In the genomic region with DNA sequence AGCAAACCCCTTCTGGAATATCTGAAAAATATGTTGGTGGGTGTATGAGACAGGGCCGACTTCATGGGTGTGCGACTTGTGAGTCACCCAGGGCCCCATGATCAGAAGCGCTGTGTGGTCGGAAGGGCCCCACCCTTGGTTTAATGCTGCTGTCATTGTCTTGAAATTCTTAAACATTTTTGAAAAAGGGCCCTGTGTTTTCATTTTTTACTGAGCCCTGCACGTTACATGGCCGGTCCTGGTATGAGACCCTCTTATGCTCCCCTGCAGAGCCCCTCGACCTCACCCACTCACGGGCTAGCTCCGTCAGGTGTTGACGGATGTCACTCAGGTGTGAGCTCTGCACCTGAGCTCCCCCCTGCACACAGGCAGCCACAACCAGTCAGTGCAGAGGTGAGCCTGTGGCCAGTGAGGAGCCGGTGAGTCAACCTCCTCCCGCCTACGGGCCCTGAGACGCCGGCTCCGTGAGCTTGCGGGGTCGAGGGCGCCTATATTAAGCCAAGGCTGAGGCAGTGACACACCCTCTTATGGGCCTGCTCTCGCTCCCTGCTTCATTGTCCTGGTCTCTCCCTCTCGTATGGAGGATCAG, we compare ENCODE assay signal across 9 cellular contexts. TPM values are rescaled to one million over a fixed set of nuclear protein-coding genes. Genes with fewer than 3 reads are reported as not detected.
DNase-seq lines count a peak whose midpoint lies in the region; ATAC-seq lines count a peak whose summit lies in the region.
"Had no signal": no experiment of that assay in that cellular context is flagged by ENCODE, and none has a peak within 500 bp of the region (broad histone marks: within the 10 kb centered on the region; RNA-seq: fewer than 3 reads in every experiment).

No MANE protein-coding gene starts in this region.

- H3K18ac ChIP-seq in mesendoderm (ENCODE audit: low read length): no peak overlapping the region

- H3K4ac ChIP-seq in mesendoderm (ENCODE audit: low read depth, low read length): no peak overlapping the region

- H3K9me3 Mint-ChIP-seq in stimulated activated naive CD8-positive, alpha-beta T cell treated with anti-CD3 and anti-CD28 coated beads, Interleukin-15, amount 100 ng/mL, for 72 hours: no peaks in the 10 kb centered on the region

- H2BK120ac ChIP-seq in mesendoderm (ENCODE audit: low read depth, low read length): no peak overlapping the region

- H2BK5ac ChIP-seq in mesendoderm (ENCODE audit: low read length): no peak overlapping the region

- no peak overlapping the region for H3K27ac ChIP-seq in mesendoderm (ENCODE audit: low read depth, low read length)

- no peak overlapping the region for H2BK15ac ChIP-seq in mesendoderm (replicated peaks; ENCODE audit: low read depth)

- H3K27me3 ChIP-seq in mesendoderm (ENCODE audit: insufficient read depth, low read length, poor library complexity): no peaks in the 10 kb centered on the region

- H4K5ac ChIP-seq in mesendoderm (ENCODE audit: low read length): no peak overlapping the region

- peak; percentile 96 for ATAC-seq in stimulated activated naive CD8-positive, alpha-beta T cell treated with anti-CD3 and anti-CD28 coated beads, Interleukin-15, amount 100 ng/mL, for 72 hours
- no peak for ATAC-seq in GM21528 (IDR thresholded peaks at IDR 0.05; ENCODE audit: low FRiP score, unreplicated experiment)

- H3K4me1 Mint-ChIP-seq in stimulated activated naive CD8-positive, alpha-beta T cell treated with anti-CD3 and anti-CD28 coated beads, Interleukin-15, amount 100 ng/mL, for 72 hours: peaks cover 47% of the 10 kb centered on the region

- no peaks in the 10 kb centered on the region for H3K79me1 ChIP-seq in mesendoderm (ENCODE audit: low read length)

- H3K56ac ChIP-seq in mesendoderm (ENCODE audit: low read length): no peak overlapping the region

- DNase-seq in AG08396 (ENCODE audit: low spot score): peak; percentile 69
- peak; percentile 38 for DNase-seq in RKO (ENCODE audit: low spot score)
- peak; percentile 78 for DNase-seq in activated naive CD4-positive, alpha-beta T cell treated with Interleukin-2 at 50 U/mL for 16 hours
- DNase-seq in mesendoderm: peak; percentile 59
- peak; percentile 78 to 81 for DNase-seq in stimulated activated naive CD8-positive, alpha-beta T cell treated with anti-CD3 and anti-CD28 coated beads, Interleukin-15, amount 100 ng/mL, for 72 hours
- no peak for DNase-seq in DMS79 treated with DMSO at 0.1 percent for 48 hours (lab: John Stamatoyannopoulos, UW)
- no peak for DNase-seq in C1 segment of cervical spinal cord (lab: John Stamatoyannopoulos, UW)

- no peak overlapping the region for H3K23ac ChIP-seq in mesendoderm (ENCODE audit: low read length)

- no peak overlapping the region for H3K9ac ChIP-seq in mesendoderm (ENCODE audit: low read length)

- H3K27ac Mint-ChIP-seq in stimulated activated naive CD8-positive, alpha-beta T cell treated with anti-CD3 and anti-CD28 coated beads, Interleukin-15, amount 100 ng/mL, for 72 hours: peak overlapping the region; percentile 22 to 85

- no peak overlapping the region for H3K4me3 ChIP-seq in mesendoderm (ENCODE audit: low read length)

- WGBS in mesendoderm (ENCODE audit: extremely low coverage, insufficient coverage, low lambda C conversion rate): no CpG with 5 or more reads among the region's 21 CpGs

- no peak overlapping the region for H2AK5ac ChIP-seq in mesendoderm (ENCODE audit: low read length)

- no peaks in the 10 kb centered on the region for H3K36me3 ChIP-seq in mesendoderm (ENCODE audit: control insufficient read depth, insufficient read depth, low read length)

- H3K4me1 ChIP-seq in mesendoderm (ENCODE audit: control insufficient read depth, low read depth, low read length): peaks cover 2% of the 10 kb centered on the region

- no peak overlapping the region for H3K4me2 ChIP-seq in mesendoderm (ENCODE audit: low read length)

- no peak overlapping the region for H4K8ac ChIP-seq in mesendoderm (ENCODE audit: low read depth, low read length)

- H3K27me3 Mint-ChIP-seq in stimulated activated naive CD8-positive, alpha-beta T cell treated with anti-CD3 and anti-CD28 coated beads, Interleukin-15, amount 100 ng/mL, for 72 hours: peaks cover 16% of the 10 kb centered on the region

- H3K79me2 ChIP-seq in mesendoderm (ENCODE audit: control insufficient read depth, insufficient read depth, low read length): no peaks in the 10 kb centered on the region

- peak overlapping the region; percentile 60 to 68 for H3K4me3 Mint-ChIP-seq in stimulated activated naive CD8-positive, alpha-beta T cell treated with anti-CD3 and anti-CD28 coated beads, Interleukin-15, amount 100 ng/mL, for 72 hours
- H3K4me3 Mint-ChIP-seq: brain had no signal

RNA-seq across cellular contexts. Expression of gene GADD45B, which starts 27.7 kb away (rescaled TPM):
- polyA plus RNA-seq in mesendoderm (2013, experiment 1 of 2): 43.7 TPM
- 44.8 TPM for polyA plus RNA-seq in mesendoderm (2013, experiment 2 of 2)

RNA-seq across cellular contexts. Expression of gene LMNB2, which starts 46.9 kb away (rescaled TPM):
- polyA plus RNA-seq in mesendoderm (2013, experiment 1 of 2): 144 TPM
- polyA plus RNA-seq in mesendoderm (2013, experiment 2 of 2): 143 TPM

Comparison
In these comparisons a context has a peak if more than half of its experiments do, and no peak if none do; other contexts are left out.
1. DNase-seq: peak in AG08396 (single experiment), RKO (single experiment), activated naive CD4-positive, alpha-beta T cell treated with Interleukin-2 at 50 U/mL for 16 hours (single experiment), mesendoderm (single experiment) and stimulated activated naive CD8-positive, alpha-beta T cell treated with anti-CD3 and anti-CD28 coated beads, Interleukin-15, amount 100 ng/mL, for 72 hours (2 of 2); none in DMS79 treated with DMSO at 0.1 percent for 48 hours (single experiment) and C1 segment of cervical spinal cord (0 of 14).